In the genomic region with DNA sequence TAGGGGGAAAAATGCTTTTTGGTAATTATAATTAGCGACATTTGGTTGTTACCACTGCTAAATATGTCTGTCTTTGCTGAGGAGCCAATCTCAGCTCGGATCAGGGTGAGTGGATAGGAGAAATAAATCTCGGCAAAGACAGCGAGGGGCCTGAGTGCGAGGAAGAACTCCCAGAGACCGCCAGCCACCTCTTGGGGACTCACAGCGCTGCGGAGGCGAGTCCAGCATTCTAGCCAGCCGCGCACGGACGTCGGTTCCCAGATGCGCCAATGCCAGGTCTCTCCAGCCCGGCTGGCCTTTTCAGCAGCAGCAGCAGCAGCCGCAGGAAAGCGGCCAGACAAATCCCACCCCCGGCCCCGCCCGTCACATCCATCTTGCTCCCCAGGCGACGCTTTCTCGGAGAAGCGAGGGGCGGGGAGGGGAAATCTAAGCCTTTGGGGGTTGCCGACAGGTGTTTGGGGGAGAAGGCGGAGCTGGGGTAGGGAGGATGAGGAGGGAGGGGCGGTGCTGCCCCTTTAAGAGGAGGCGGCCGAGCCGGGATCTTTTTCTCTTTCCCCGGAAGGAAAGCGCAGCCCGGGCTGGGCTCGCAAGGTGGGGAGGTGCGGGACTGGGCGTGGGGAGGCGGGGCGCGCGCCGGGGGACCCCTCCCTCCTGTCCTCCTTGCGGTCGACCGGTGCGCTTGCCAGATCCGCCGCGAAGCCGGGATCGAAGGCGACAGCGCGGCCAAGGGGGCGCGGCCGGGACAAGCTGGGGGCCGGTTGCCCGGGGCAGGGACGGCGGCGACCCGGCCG, we compare ENCODE assay signal across 8 cellular contexts. TPM values are rescaled to one million over a fixed set of nuclear protein-coding genes. Genes with fewer than 3 reads are reported as not detected.
DNase-seq lines count a peak whose midpoint lies in the region; ATAC-seq and TF ChIP-seq lines count a peak whose summit lies in the region.

Gene ITGA3 (plus strand): TSS at position 685 of the 791 bp plus-strand sequence. CDS start 330 bp downstream, outside the sequence.

- no peaks in the 10 kb centered on the region for H3K36me3 ChIP-seq in vagina

- TF ChIP-seq CTCF in LNCaP clone FGC (IDR thresholded peaks at IDR 0.05; ENCODE audit: control insufficient read depth, extremely low read depth, insufficient read depth), result no peak
- TF ChIP-seq CTCF in vagina (IDR thresholded peaks at IDR 0.05), result no peak

- CTCF ChIA-PET in T-cell (lab: Charles Lee), result interaction anchor here (0.5 to 2.3 kb wide), 6 partner anchors 36 to 1914 kb away, joined by 3 to 16 read pairs (median 4); no protein-coding TSS in a partner anchor

- no peaks in the 10 kb centered on the region for H3K9me3 ChIP-seq in vagina

- POLR2A ChIA-PET in T-cell (lab: Charles Lee), result no interaction called here

- no peaks in the 10 kb centered on the region for H3K36me3 Mint-ChIP-seq in T-cell

- H3K4me3 Mint-ChIP-seq in T-cell, result peak within 1 kb of the TSS; percentile 87 to 94 (median 89)

- peaks cover 24 to 32% (median 27%) of the 10 kb centered on the region in 3 donors for H3K4me1 Mint-ChIP-seq in T-cell

- no peaks in the 10 kb centered on the region for H3K27me3 ChIP-seq in vagina

- no peak for TF ChIP-seq POLR2A in vagina (IDR thresholded peaks at IDR 0.05)

- peak within 1 kb of the TSS; percentile 59 to 86 for H3K27ac Mint-ChIP-seq in T-cell

- peak; percentile 31 for ATAC-seq in GM19023 (IDR thresholded peaks at IDR 0.05; ENCODE audit: unreplicated experiment)
- ATAC-seq in T-cell (replicated peaks in 1 of 4), result peak; percentile 64 to 77 (median 74)
- ATAC-seq in left cardiac atrium, result peak; percentile 74 to 79

- peaks cover 77% of the 10 kb centered on the region for H3K4me1 ChIP-seq in vagina

- H3K4me3 ChIP-seq in LNCaP clone FGC (ENCODE audit: low read depth, low read length) (peak within 1 kb of the TSS; percentile 59), vagina (peak within 1 kb of the TSS; percentile 71 to 87)

- intact Hi-C loops in left cardiac atrium (cut with DNase I) (loop anchor here in 1 of 2 donors (5.0 kb wide), 1 partner anchor 37 kb away; no protein-coding TSS in a partner anchor), posterior vena cava (cut with DNase I) (no loop called here), vagina (cut with DNase I) (no loop called here)

- no peaks in the 10 kb centered on the region for H3K9me3 Mint-ChIP-seq in T-cell

- H3K27me3 Mint-ChIP-seq in T-cell, result peaks cover 0 to 6% of the 10 kb centered on the region in 2 donors

- DNase-seq in 8988T, result peak; percentile 92
- peak; percentile 52 for DNase-seq in LNCaP clone FGC (ENCODE audit: low read depth)
- peak in 31 of 34 experiments; percentile 12 to 65 (median 32) for DNase-seq in T-cell
- DNase-seq in amygdala (lab: John Stamatoyannopoulos, UW), result peak in 42 of 56 donors; percentile 17 to 78 (median 57)
- DNase-seq in left cardiac atrium, result peak; percentile 86
- peak; percentile 93 for DNase-seq in posterior vena cava (ENCODE audit: low spot score)
- DNase-seq in vagina (ENCODE audit: extremely low spot score in 2 of 2), result no peak

- peak within 1 kb of the TSS; percentile 84 for H3K27ac ChIP-seq in vagina

RNA-seq across cellular contexts. Expression of gene ITGA3, which starts in this region (rescaled TPM):
- total RNA-seq in T-cell (10 to 100 TPM in 3 of 5 donors, 1 to 10 TPM in 2; 8.5 to 20.0 (median 14.8) TPM), left cardiac atrium (10 to 100 TPM; 26.5 to 35.9 TPM), posterior vena cava (10 to 100 TPM; 56.3 to 80.3 TPM), vagina (50.8 TPM)

Comparison
In these comparisons a context has a peak if more than half of its experiments do, and no peak if none do; other contexts are left out.
1. DNase-seq: peak in 8988T (single experiment), LNCaP clone FGC (single experiment), T-cell (31 of 34), amygdala (42 of 56), left cardiac atrium (single experiment) and posterior vena cava (single experiment); none in vagina (0 of 2).
2. Peak in every context shown above with its lines, with median percentiles within 50 percentile points of each other: ATAC-seq.